1 cellular context compared by ENCODE assay signal in the genomic region with DNA sequence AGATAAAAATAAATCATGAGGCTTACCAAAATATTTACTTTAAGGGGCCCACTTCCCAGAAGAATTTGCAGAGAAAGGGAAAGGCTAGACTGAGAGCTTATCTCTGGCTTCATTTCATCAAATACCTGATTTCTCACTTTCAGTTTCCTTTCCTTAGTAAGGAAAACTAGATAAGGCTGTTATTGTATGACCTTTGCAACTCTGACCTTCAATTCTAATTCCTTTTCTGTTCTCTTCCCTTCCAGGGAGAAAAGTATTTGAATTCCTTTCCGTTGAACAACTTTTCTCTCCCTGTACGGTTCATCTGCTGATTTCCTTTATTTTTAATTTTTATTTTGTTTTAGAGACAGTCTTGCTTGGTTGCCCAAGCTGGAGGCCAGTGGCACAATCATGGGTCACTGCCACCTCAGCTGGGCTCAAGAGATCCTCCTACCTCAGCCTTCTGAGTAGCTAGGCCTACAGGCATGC.
TF ChIP-seq lines count a peak whose summit lies in the region.

No MANE protein-coding gene starts in this region.

TF ChIP-seq in GM23338, 12 proteins besides CTCF, POLR2A, EP300 and RAD21 (continued from another document):
- no peak for TF ChIP-seq POLR2AphosphoS5 (IDR thresholded peaks at IDR 0.05; ENCODE audit: low read depth)
- TF ChIP-seq JUNB (IDR thresholded peaks at IDR 0.05; ENCODE audit: unreplicated experiment), result no peak
- TF ChIP-seq ZNF331 (CRISPR knock-in tag; IDR thresholded peaks at IDR 0.05; ENCODE audit: low read depth), result no peak
- TF ChIP-seq NANOG (IDR thresholded peaks at IDR 0.05; ENCODE audit: borderline replicate concordance), result no peak
- TF ChIP-seq, protein P1, sequence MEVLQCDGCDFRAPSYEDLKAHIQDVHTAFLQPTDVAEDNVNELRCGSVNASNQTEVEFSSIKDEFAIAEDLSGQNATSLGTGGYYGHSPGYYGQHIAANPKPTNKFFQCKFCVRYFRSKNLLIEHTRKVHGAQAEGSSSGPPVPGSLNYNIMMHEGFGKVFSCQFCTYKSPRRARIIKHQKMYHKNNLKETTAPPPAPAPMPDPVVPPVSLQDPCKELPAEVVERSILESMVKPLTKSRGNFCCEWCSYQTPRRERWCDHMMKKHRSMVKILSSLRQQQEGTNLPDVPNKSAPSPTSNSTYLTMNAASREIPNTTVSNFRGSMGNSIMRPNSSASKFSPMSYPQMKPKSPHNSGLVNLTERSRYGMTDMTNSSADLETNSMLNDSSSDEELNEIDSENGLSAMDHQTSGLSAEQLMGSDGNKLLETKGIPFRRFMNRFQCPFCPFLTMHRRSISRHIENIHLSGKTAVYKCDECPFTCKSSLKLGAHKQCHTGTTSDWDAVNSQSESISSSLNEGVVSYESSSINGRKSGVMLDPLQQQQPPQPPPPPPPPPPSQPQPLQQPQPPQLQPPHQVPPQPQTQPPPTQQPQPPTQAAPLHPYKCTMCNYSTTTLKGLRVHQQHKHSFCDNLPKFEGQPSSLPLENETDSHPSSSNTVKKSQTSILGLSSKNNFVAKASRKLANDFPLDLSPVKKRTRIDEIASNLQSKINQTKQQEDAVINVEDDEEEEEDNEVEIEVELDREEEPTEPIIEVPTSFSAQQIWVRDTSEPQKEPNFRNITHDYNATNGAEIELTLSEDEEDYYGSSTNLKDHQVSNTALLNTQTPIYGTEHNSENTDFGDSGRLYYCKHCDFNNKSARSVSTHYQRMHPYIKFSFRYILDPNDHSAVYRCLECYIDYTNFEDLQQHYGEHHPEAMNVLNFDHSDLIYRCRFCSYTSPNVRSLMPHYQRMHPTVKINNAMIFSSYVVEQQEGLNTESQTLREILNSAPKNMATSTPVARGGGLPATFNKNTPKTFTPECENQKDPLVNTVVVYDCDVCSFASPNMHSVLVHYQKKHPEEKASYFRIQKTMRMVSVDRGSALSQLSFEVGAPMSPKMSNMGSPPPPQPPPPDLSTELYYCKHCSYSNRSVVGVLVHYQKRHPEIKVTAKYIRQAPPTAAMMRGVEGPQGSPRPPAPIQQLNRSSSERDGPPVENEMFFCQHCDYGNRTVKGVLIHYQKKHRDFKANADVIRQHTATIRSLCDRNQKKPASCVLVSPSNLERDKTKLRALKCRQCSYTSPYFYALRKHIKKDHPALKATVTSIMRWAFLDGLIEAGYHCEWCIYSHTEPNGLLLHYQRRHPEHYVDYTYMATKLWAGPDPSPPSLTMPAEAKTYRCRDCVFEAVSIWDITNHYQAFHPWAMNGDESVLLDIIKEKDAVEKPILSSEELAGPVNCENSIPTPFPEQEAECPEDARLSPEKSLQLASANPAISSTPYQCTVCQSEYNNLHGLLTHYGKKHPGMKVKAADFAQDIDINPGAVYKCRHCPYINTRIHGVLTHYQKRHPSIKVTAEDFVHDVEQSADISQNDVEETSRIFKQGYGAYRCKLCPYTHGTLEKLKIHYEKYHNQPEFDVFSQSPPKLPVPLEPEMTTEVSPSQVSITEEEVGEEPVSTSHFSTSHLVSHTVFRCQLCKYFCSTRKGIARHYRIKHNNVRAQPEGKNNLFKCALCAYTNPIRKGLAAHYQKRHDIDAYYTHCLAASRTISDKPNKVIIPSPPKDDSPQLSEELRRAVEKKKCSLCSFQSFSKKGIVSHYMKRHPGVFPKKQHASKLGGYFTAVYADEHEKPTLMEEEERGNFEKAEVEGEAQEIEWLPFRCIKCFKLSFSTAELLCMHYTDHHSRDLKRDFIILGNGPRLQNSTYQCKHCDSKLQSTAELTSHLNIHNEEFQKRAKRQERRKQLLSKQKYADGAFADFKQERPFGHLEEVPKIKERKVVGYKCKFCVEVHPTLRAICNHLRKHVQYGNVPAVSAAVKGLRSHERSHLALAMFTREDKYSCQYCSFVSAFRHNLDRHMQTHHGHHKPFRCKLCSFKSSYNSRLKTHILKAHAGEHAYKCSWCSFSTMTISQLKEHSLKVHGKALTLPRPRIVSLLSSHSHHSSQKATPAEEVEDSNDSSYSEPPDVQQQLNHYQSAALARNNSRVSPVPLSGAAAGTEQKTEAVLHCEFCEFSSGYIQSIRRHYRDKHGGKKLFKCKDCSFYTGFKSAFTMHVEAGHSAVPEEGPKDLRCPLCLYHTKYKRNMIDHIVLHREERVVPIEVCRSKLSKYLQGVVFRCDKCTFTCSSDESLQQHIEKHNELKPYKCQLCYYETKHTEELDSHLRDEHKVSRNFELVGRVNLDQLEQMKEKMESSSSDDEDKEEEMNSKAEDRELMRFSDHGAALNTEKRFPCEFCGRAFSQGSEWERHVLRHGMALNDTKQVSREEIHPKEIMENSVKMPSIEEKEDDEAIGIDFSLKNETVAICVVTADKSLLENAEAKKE (CRISPR knock-in tag; IDR thresholded peaks at IDR 0.05), result no peak
- no peak for TF ChIP-seq EZH2 (IDR thresholded peaks at IDR 0.05; ENCODE audit: low read depth, unreplicated experiment)
TF ChIP-seq in GM23338: peak in this region for 0.
